Comparison of ENCODE assay signal across 15 cellular contexts in genomic region chr18:76805221-76805620, GRCh38. TPM values are rescaled to one million over a fixed set of nuclear protein-coding genes. Genes with fewer than 3 reads are reported as not detected.
DNase-seq lines count a peak whose midpoint lies in the region; ATAC-seq and TF ChIP-seq lines count a peak whose summit lies in the region.
"Had no signal": no experiment of that assay in that cellular context is flagged by ENCODE, and none has a peak within 500 bp of the region (broad histone marks: within the 10 kb centered on the region; RNA-seq: fewer than 3 reads in every experiment).

No MANE protein-coding gene starts in this region.

- H3K79me2 ChIP-seq in SK-N-SH (ENCODE audit: insufficient read depth) (no peaks in the 10 kb centered on the region), OCI-LY1 (ENCODE audit: insufficient read depth, low read length) (no peaks in the 10 kb centered on the region)

- H3K27me3 Mint-ChIP-seq in endothelial cell (ENCODE audit: unreplicated experiment): peaks cover 10% of the 10 kb centered on the region

- no peak for TF ChIP-seq RAD21 in SK-N-SH (IDR thresholded peaks at IDR 0.05; ENCODE audit: low read length)

- H3K9me2 ChIP-seq in SK-N-SH (no peaks in the 10 kb centered on the region), OCI-LY1 (ENCODE audit: low read depth, low read length) (no peaks in the 10 kb centered on the region)

- peaks cover 0 to 7% of the 10 kb centered on the region in 2 experiments; a peak in 2 of 4 replicates for H3K4me1 ChIP-seq in SK-N-SH (ENCODE audit: control insufficient read depth in 1 of 2, insufficient read depth in 2 of 2, low read depth in 1 of 2, low read length in 1 of 2)
- H3K4me1 ChIP-seq in OCI-LY1 (ENCODE audit: insufficient read depth, low read length, severe bottlenecking): peaks cover 20% of the 10 kb centered on the region

- TF ChIP-seq CTCF in SK-N-SH (IDR thresholded peaks at IDR 0.05): peak; percentile 34
- TF ChIP-seq CTCF in OCI-LY1 (IDR thresholded peaks at IDR 0.05; ENCODE audit: low read length): peak; percentile 46
- TF ChIP-seq CTCF in endothelial cell (IDR thresholded peaks at IDR 0.05; ENCODE audit: unreplicated experiment): no peak
- peak; percentile 23 for TF ChIP-seq CTCF in retinal pigment epithelial cell (conservative IDR thresholded peaks at IDR 0.05; ENCODE audit: low read depth, low read length)

- H3K9me3 Mint-ChIP-seq in endothelial cell (ENCODE audit: unreplicated experiment): no peaks in the 10 kb centered on the region
- H3K9me3 Mint-ChIP-seq: activated naive CD4-positive, alpha-beta T cell treated with anti-CD3 and anti-CD28 coated beads, Interleukin-2, amount 10 ng/mL, durations not matched to agents 7 days and 5 days; naive thymus-derived CD8-positive, alpha-beta T cell; stimulated activated memory B cell treated with anti-CD40 and anti-IgM and Interleukin-4, amounts not matched to agents 10 μg/mL and 1 μg/mL and 100 μg/mL, for 72 hours had no signal

- peaks cover 5% of the 10 kb centered on the region for H3F3A ChIP-seq in SK-N-SH (replicated peaks; ENCODE audit: insufficient read depth)
- H3F3A ChIP-seq in OCI-LY1 (ENCODE audit: insufficient read depth, low read length): no peaks in the 10 kb centered on the region

- no peaks in the 10 kb centered on the region for H4K20me1 ChIP-seq in SK-N-SH (ENCODE audit: insufficient read depth)
- H4K20me1 ChIP-seq in OCI-LY1 (ENCODE audit: insufficient read depth, low read length): no peaks in the 10 kb centered on the region

- no peak for TF ChIP-seq EP300 in SK-N-SH (IDR thresholded peaks at IDR 0.05; ENCODE audit: borderline replicate concordance in 1 of 2, low read depth in 1 of 2, low read length in 1 of 2)

- H3K4me2 ChIP-seq in SK-N-SH: no peak overlapping the region
- no peak overlapping the region for H3K4me2 ChIP-seq in OCI-LY1 (ENCODE audit: low read length)
- H3K4me2 ChIP-seq: A549 had no signal

- H3K27me3 ChIP-seq in SK-N-SH (ENCODE audit: insufficient read depth) (no peaks in the 10 kb centered on the region), OCI-LY1 (ENCODE audit: insufficient read depth, low read length) (peaks cover 5% of the 10 kb centered on the region; the same call in 1 of the 2 replicates)

- no peak overlapping the region for H3K4me3 Mint-ChIP-seq in endothelial cell (ENCODE audit: unreplicated experiment)
- H3K4me3 Mint-ChIP-seq: activated naive CD4-positive, alpha-beta T cell treated with anti-CD3 and anti-CD28 coated beads, Interleukin-2, amount 10 ng/mL, durations not matched to agents 7 days and 5 days; naive thymus-derived CD8-positive, alpha-beta T cell; stimulated activated memory B cell treated with anti-CD40 and anti-IgM and Interleukin-4, amounts not matched to agents 10 μg/mL and 1 μg/mL and 100 μg/mL, for 72 hours had no signal

- no peak for DNase-seq in SK-N-SH
- DNase-seq in endothelial cell (ENCODE audit: low spot score): no peak
- no peak for DNase-seq in retinal pigment epithelial cell (ENCODE audit: low read depth)
- DNase-seq in HT-29 (ENCODE audit: low spot score): no peak
- DNase-seq in ureter (ENCODE audit: low spot score): no peak
- DNase-seq: activated CD4-positive, alpha-beta T cell treated with anti-CD3 and anti-CD28 coated beads, Interleukin-2, amount 50 U/mL, for 4 hours; activated naive CD4-positive, alpha-beta T cell treated with anti-CD3 and anti-CD28 coated beads, Interleukin-2, amount 10 ng/mL, durations not matched to agents 7 days and 5 days; effector CD8-positive, alpha-beta T cell; naive thymus-derived CD8-positive, alpha-beta T cell; NCI-H510A had no signal

- WGBS in SK-N-SH (ENCODE audit: low lambda C conversion rate): 74% methylated on average over 7 of the region's 7 CpGs

- CTCF ChIA-PET in SK-N-SH (lab: Yijun Ruan, JAX): interaction anchor here (1.2 to 1.4 kb wide), 2 partner anchors 120 to 178 kb away, joined by 3 to 5 read pairs; no protein-coding TSS in a partner anchor

- ATAC-seq in SK-N-SH treated with all-trans-retinoic acid at 6 μM for 48 hours (no peak), HG02938 (IDR thresholded peaks at IDR 0.05; ENCODE audit: unreplicated experiment) (no peak)
- ATAC-seq: A549; naive thymus-derived CD8-positive, alpha-beta T cell; stimulated activated memory B cell treated with anti-CD40 and anti-IgM and Interleukin-4, amounts not matched to agents 10 μg/mL and 1 μg/mL and 100 μg/mL, for 72 hours had no signal

- H3K36me3 ChIP-seq in SK-N-SH (replicated peaks in 1 of 2; ENCODE audit: control insufficient read depth in 1 of 2, insufficient read depth in 2 of 2, low read length in 1 of 2): no peaks in the 10 kb centered on the region
- peaks cover 9% of the 10 kb centered on the region; the same call in 1 of the 2 replicates for H3K36me3 ChIP-seq in OCI-LY1 (ENCODE audit: insufficient read depth, low read length)

- H3K27ac ChIP-seq in SK-N-SH (ENCODE audit: low read depth in 2 of 2, low read length in 1 of 2) (no peak overlapping the region), OCI-LY1 (ENCODE audit: low read depth, low read length, poor library complexity, severe bottlenecking) (no peak overlapping the region)
- H3K27ac ChIP-seq: A549 had no signal

- H2AFZ ChIP-seq in SK-N-SH (ENCODE audit: low read depth) (no peak overlapping the region), OCI-LY1 (ENCODE audit: low read length) (no peak overlapping the region)

- peak overlapping the region; percentile 26 for H3K27ac Mint-ChIP-seq in endothelial cell (ENCODE audit: unreplicated experiment)
- H3K27ac Mint-ChIP-seq: activated naive CD4-positive, alpha-beta T cell treated with anti-CD3 and anti-CD28 coated beads, Interleukin-2, amount 10 ng/mL, durations not matched to agents 7 days and 5 days; stimulated activated memory B cell treated with anti-CD40 and anti-IgM and Interleukin-4, amounts not matched to agents 10 μg/mL and 1 μg/mL and 100 μg/mL, for 72 hours had no signal

- H3K4me3 ChIP-seq in SK-N-SH (ENCODE audit: low read depth in 2 of 2, low read length in 1 of 2) (no peak overlapping the region), OCI-LY1 (ENCODE audit: low read depth, low read length, poor library complexity, severe bottlenecking) (no peak overlapping the region), retinal pigment epithelial cell (ENCODE audit: low read length) (no peak overlapping the region)
- H3K4me3 ChIP-seq: A549 had no signal

- no peak overlapping the region for H3K9ac ChIP-seq in SK-N-SH
- no peak overlapping the region for H3K9ac ChIP-seq in OCI-LY1 (ENCODE audit: low read length)

- H3K9me3 ChIP-seq in SK-N-SH (no peaks in the 10 kb centered on the region), OCI-LY1 (ENCODE audit: low read length) (no peaks in the 10 kb centered on the region)
- H3K9me3 ChIP-seq: A549 had no signal

- POLR2A ChIA-PET in SK-N-SH (lab: Yijun Ruan, JAX): no interaction called here

- peaks cover 5% of the 10 kb centered on the region for H3K4me1 Mint-ChIP-seq in endothelial cell (ENCODE audit: unreplicated experiment)

- H3K36me3 Mint-ChIP-seq in endothelial cell (ENCODE audit: low read depth, unreplicated experiment): peaks cover 4% of the 10 kb centered on the region

TF ChIP-seq in SK-N-SH, 30 proteins besides CTCF, POLR2A, EP300 and RAD21:
- TF ChIP-seq USF1 (IDR thresholded peaks at IDR 0.05; ENCODE audit: borderline replicate concordance, low read depth): no peak
- peak; percentile 27; the same call in 1 of the 2 replicates for TF ChIP-seq FOSL2 (IDR thresholded peaks at IDR 0.05; ENCODE audit: borderline replicate concordance, low read depth)
- TF ChIP-seq RCOR1 (IDR thresholded peaks at IDR 0.05; ENCODE audit: low read length): no peak
- no peak for TF ChIP-seq TCF12 (IDR thresholded peaks at IDR 0.05)

TF ChIP-seq in SK-N-SH treated with all-trans-retinoic acid at 6 μM for 48 hours, 23 proteins besides CTCF, POLR2A, EP300 and RAD21:
- TF ChIP-seq ARNTL (CRISPR knock-in tag; IDR thresholded peaks at IDR 0.05; ENCODE audit: borderline replicate concordance, low read depth) (no peak), CSRNP3 (CRISPR knock-in tag; IDR thresholded peaks at IDR 0.05) (no peak), ZFP3 (CRISPR knock-in tag; IDR thresholded peaks at IDR 0.05) (no peak), ZNF70 (CRISPR knock-in tag; IDR thresholded peaks at IDR 0.05) (no peak)

RNA-seq across cellular contexts. Expression of gene ZNF236, which starts 17.1 kb away (rescaled TPM):
- polyA plus RNA-seq in SK-N-SH (2012; rRNA removed): 4.2 and 6.0 TPM in 2 replicates
- 2.4 and 2.9 TPM in 2 replicates for polyA plus RNA-seq in SK-N-SH (2012; cell fraction: cytosol; rRNA removed)
- polyA plus RNA-seq in SK-N-SH (2012; cell fraction: nucleus; rRNA removed): 18.3 and 18.6 TPM in 2 replicates
- 19.4 TPM for total RNA-seq in endothelial cell (ENCODE audit: unreplicated experiment)
- total RNA-seq in HT-29 (2014; rRNA removed; shearing (Covaris generic)): 4.5 and 6.6 TPM in 2 replicates
- total RNA-seq in ureter: 30.0 TPM
